Comparison of ENCODE assay signal across 8 cellular contexts in the genomic region with DNA sequence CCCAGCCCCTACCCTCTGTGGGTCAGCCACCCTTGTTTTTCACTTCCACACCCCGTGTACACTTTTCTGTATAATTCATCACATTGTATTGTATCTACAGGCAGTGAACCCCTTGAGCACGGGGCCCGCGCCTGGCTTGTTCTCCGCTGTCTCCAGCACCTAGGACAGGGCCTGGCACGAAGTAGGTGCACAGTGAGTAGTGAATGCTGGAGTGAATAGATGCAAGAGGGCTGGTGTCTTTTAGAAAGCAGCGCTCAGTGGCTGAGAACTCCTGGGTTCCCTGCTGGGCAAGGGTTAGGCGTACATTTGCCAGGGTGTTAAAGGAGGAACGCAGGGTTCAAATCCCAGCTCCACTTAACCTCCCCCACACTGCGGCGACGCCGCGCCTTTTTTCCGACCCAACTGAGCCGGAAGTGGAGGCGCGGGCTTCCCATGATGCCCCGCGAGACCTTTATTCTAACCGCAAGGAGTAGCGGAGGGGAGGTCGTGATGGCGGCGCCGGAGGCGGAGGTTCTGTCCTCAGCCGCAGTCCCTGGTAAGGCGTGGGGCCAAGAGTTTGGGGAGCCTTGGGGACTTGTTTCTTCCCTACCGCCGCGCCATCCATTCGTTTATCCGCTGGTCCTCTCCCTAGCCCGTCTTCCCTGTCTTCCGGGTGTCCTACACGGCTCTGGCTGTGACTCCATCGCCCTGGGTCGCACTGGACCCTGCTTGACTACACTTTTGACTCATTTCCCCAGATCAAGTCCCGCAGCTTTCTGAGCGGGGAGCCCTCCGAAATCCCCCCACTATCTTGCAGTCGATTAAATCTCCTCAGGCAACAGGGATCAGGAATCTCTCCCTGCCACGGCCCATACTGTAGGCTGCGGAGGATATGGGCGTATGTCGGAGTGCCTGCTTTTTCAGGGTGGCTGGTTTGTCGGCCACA. TPM values are rescaled to one million over a fixed set of nuclear protein-coding genes. Genes with fewer than 3 reads are reported as not detected.
DNase-seq lines count a peak whose midpoint lies in the region; ATAC-seq and TF ChIP-seq lines count a peak whose summit lies in the region.

A gene with protein sequence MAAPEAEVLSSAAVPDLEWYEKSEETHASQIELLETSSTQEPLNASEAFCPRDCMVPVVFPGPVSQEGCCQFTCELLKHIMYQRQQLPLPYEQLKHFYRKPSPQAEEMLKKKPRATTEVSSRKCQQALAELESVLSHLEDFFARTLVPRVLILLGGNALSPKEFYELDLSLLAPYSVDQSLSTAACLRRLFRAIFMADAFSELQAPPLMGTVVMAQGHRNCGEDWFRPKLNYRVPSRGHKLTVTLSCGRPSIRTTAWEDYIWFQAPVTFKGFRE (plus strand): TSS at position 454 of the 925 bp plus-strand sequence. CDS start 36 bp downstream, at position 490.

- H3K27me3 ChIP-seq in OCI-LY1 (ENCODE audit: insufficient read depth, low read length) (no peaks in the 10 kb centered on the region), endodermal cell (ENCODE audit: control insufficient read depth, insufficient read depth, low read length, poor library complexity, severe bottlenecking) (no peaks in the 10 kb centered on the region)

- H3K27ac ChIP-seq in OCI-LY1 (ENCODE audit: low read depth, low read length, poor library complexity, severe bottlenecking): peak within 1 kb of the TSS; percentile 74
- H3K27ac ChIP-seq in endodermal cell (ENCODE audit: low read depth, low read length): no peak within 1 kb of the TSS
- H3K27ac ChIP-seq in mesodermal cell (ENCODE audit: low read depth, low read length, severe bottlenecking): peak within 1 kb of the TSS; percentile 53

- peak within 1 kb of the TSS; percentile 94 for H3K4me3 Mint-ChIP-seq in endodermal cell

- H3K4me1 ChIP-seq in OCI-LY1 (ENCODE audit: insufficient read depth, low read length, severe bottlenecking) (peaks cover 37% of the 10 kb centered on the region), endodermal cell (ENCODE audit: control insufficient read depth, insufficient read depth, low read length) (peaks cover 12% of the 10 kb centered on the region), mesodermal cell (ENCODE audit: control insufficient read depth, insufficient read depth, low read length, poor library complexity, severe bottlenecking) (peaks cover 23% of the 10 kb centered on the region)

- peaks cover 28% of the 10 kb centered on the region for H3K36me3 Mint-ChIP-seq in endodermal cell (ENCODE audit: low read depth)

- TF ChIP-seq CTCF in OCI-LY1 (IDR thresholded peaks at IDR 0.05; ENCODE audit: low read length) (no peak), endodermal cell (conservative IDR thresholded peaks at IDR 0.05) (no peak)

- H3K79me2 ChIP-seq in OCI-LY1 (ENCODE audit: insufficient read depth, low read length): peaks cover 10% of the 10 kb centered on the region

- peaks cover 26% of the 10 kb centered on the region for H3K4me1 Mint-ChIP-seq in endodermal cell

- peaks cover 30% of the 10 kb centered on the region for H3K36me3 ChIP-seq in OCI-LY1 (ENCODE audit: insufficient read depth, low read length)
- peaks cover 31% of the 10 kb centered on the region for H3K36me3 ChIP-seq in endodermal cell (ENCODE audit: control insufficient read depth, insufficient read depth, low read length)
- peaks cover 43% of the 10 kb centered on the region for H3K36me3 ChIP-seq in mesodermal cell (ENCODE audit: control insufficient read depth, insufficient read depth, low read length)

- DNase-seq in COR-L47 (lab: John Stamatoyannopoulos, UW) (peak; percentile 81), HuH-7 (ENCODE audit: low spot score) (peak; percentile 72), endodermal cell (peak; percentile 93)
- peak; percentile 46 for DNase-seq in activated CD8-positive, alpha-beta memory T cell treated with anti-CD3 and anti-CD28 coated beads, Interleukin-2, amount 50 U/mL, for 1 hour (ENCODE audit: extremely low read depth)
- DNase-seq in stimulated activated CD8-positive, alpha-beta memory T cell treated with anti-CD3 and anti-CD28 coated beads, Interleukin-15, amount 100 ng/mL, for 24 hours (ENCODE audit: low read depth): peak; percentile 88

- H3K9ac ChIP-seq in OCI-LY1 (ENCODE audit: low read length) (peak within 1 kb of the TSS; percentile 99), endodermal cell (ENCODE audit: extremely low read depth, low read length, poor library complexity, severe bottlenecking) (peak within 1 kb of the TSS; percentile 80)

- H3K9me3 Mint-ChIP-seq in endodermal cell: no peaks in the 10 kb centered on the region

- H3K4me2 ChIP-seq in OCI-LY1 (ENCODE audit: low read length): peak within 1 kb of the TSS; percentile 99

- WGBS in endodermal cell (ENCODE audit: insufficient coverage in 1 of 2, insufficient read length in 1 of 2), 2 experiments: 2 to 9% methylated on average over 18 to 48 of the region's 48 CpGs
- 10 to 14% methylated on average over 23 to 44 of the region's 48 CpGs for WGBS in mesodermal cell (ENCODE audit: insufficient coverage in 2 of 2), 2 experiments

- H3K9me3 ChIP-seq in OCI-LY1 (ENCODE audit: low read length) (no peaks in the 10 kb centered on the region), endodermal cell (ENCODE audit: control insufficient read depth, low read length) (no peaks in the 10 kb centered on the region), mesodermal cell (ENCODE audit: control insufficient read depth, low read length) (no peaks in the 10 kb centered on the region)

- ATAC-seq in GM21390 (IDR thresholded peaks at IDR 0.05; ENCODE audit: unreplicated experiment): peak; percentile 85

- no peaks in the 10 kb centered on the region for H3K27me3 Mint-ChIP-seq in endodermal cell (ENCODE audit: insufficient read depth)

- H3K27ac Mint-ChIP-seq in endodermal cell: peak within 1 kb of the TSS; percentile 94

- no peaks in the 10 kb centered on the region for H3K9me2 ChIP-seq in OCI-LY1 (ENCODE audit: low read depth, low read length)

- H3K4me3 ChIP-seq in OCI-LY1 (ENCODE audit: low read depth, low read length, poor library complexity, severe bottlenecking) (peak within 1 kb of the TSS; percentile 98), endodermal cell (ENCODE audit: low read length) (peak within 1 kb of the TSS; percentile 98), mesodermal cell (ENCODE audit: extremely low read depth, insufficient read depth, low read length, poor library complexity, severe bottlenecking) (peak within 1 kb of the TSS; percentile 82)

- H4K20me1 ChIP-seq in OCI-LY1 (ENCODE audit: insufficient read depth, low read length): no peaks in the 10 kb centered on the region

- no peaks in the 10 kb centered on the region for H3F3A ChIP-seq in OCI-LY1 (ENCODE audit: insufficient read depth, low read length)

- H2AFZ ChIP-seq in OCI-LY1 (ENCODE audit: low read length): 0 out of 2 replicates have a peak within 1 kb of the TSS, but pooled peaks have one; percentile 22

RNA-seq across cellular contexts. Expression of the gene that starts here (rescaled TPM):
- 10 to 100 TPM; 32.7 to 41.5 TPM for total RNA-seq in endodermal cell
- polyA plus RNA-seq in endodermal cell (2013, experiment 1 of 2): 33.2 TPM
- polyA plus RNA-seq in endodermal cell (2013, experiment 2 of 2): 31.6 TPM
- polyA plus RNA-seq in mesodermal cell (2013, experiment 1 of 2): 31.1 TPM
- 26.1 TPM for polyA plus RNA-seq in mesodermal cell (2013, experiment 2 of 2)
